19 cellular contexts compared by ENCODE assay signal in genomic region chr10:88110822-88111221, GRCh38.
DNase-seq lines count a peak whose midpoint lies in the region; ATAC-seq, FAIRE-seq and TF ChIP-seq lines count a peak whose summit lies in the region.
"Had no signal": no experiment of that assay in that cellular context is flagged by ENCODE, and none has a peak within 500 bp of the region (broad histone marks: within the 10 kb centered on the region; RNA-seq: fewer than 3 reads in every experiment).

No MANE protein-coding gene starts in this region.

- peak overlapping the region; percentile 35 for H3K4me2 ChIP-seq in Karpas-422 (ENCODE audit: low read depth, low read length, poor library complexity, severe bottlenecking)
- H3K4me2 ChIP-seq in mesendoderm (ENCODE audit: low read length), result no peak overlapping the region

- no peak overlapping the region for H3K18ac ChIP-seq in mesendoderm (ENCODE audit: low read length)

- no peak overlapping the region for H4K5ac ChIP-seq in mesendoderm (ENCODE audit: low read length)

- H3K4me1 ChIP-seq in Karpas-422 (ENCODE audit: low read length), result peaks cover 90% of the 10 kb centered on the region
- no peaks in the 10 kb centered on the region for H3K4me1 ChIP-seq in mesendoderm (ENCODE audit: control insufficient read depth, low read depth, low read length)
- H3K4me1 ChIP-seq in esophagus squamous epithelium, result peaks cover 0 to 19% (median 0%) of the 10 kb centered on the region in 3 donors
- H3K4me1 ChIP-seq: right lobe of liver had no signal

- no peak overlapping the region for H3K4ac ChIP-seq in mesendoderm (ENCODE audit: low read depth, low read length)

- H3K36me3 ChIP-seq in Karpas-422 (ENCODE audit: insufficient read depth, low read length) (no peaks in the 10 kb centered on the region), mesendoderm (ENCODE audit: control insufficient read depth, insufficient read depth, low read length) (no peaks in the 10 kb centered on the region), esophagus squamous epithelium (no peaks in the 10 kb centered on the region)
- H3K36me3 ChIP-seq: right lobe of liver, upper lobe of left lung had no signal

- H2BK5ac ChIP-seq in mesendoderm (ENCODE audit: low read length), result no peak overlapping the region

- H3K27ac Mint-ChIP-seq in memory B cell, result peak overlapping the region; percentile 62
- H3K27ac Mint-ChIP-seq: activated CD8-positive, alpha-beta memory T cell treated with anti-CD3 and anti-CD28 coated beads, Interleukin-2, amount 10 ng/mL, durations not matched to agents 7 days and 5 days had no signal

- no peaks in the 10 kb centered on the region for H3K27me3 Mint-ChIP-seq in memory B cell

- H4K20me1 ChIP-seq in Karpas-422 (ENCODE audit: insufficient read depth, low read depth, low read length), result no peaks in the 10 kb centered on the region

- H3K36me3 Mint-ChIP-seq in memory B cell, result no peaks in the 10 kb centered on the region

- peak overlapping the region; percentile 59 for H3K9ac ChIP-seq in Karpas-422 (ENCODE audit: low read length)
- no peak overlapping the region for H3K9ac ChIP-seq in mesendoderm (ENCODE audit: low read length)

- no peak overlapping the region for H2AK5ac ChIP-seq in mesendoderm (ENCODE audit: low read length)

- no peaks in the 10 kb centered on the region for H3K9me3 Mint-ChIP-seq in memory B cell

- TF ChIP-seq CTCF in esophagus squamous epithelium (IDR thresholded peaks at IDR 0.05), result no peak

- ATAC-seq in memory B cell (ENCODE audit: low read depth), result no peak
- ATAC-seq: activated CD8-positive, alpha-beta memory T cell treated with anti-CD3 and anti-CD28 coated beads, Interleukin-2, amount 10 ng/mL, durations not matched to agents 7 days and 5 days had no signal

- intact Hi-C loops in esophagus squamous epithelium (cut with DNase I), result no loop called here

- no peak for FAIRE-seq in GM12891 (lab: Jason Lieb, UNC)
- FAIRE-seq: D721Med had no signal

- no peaks in the 10 kb centered on the region for H3K9me2 ChIP-seq in Karpas-422 (replicated peaks; ENCODE audit: insufficient read depth, low read length)

- H3K79me2 ChIP-seq in Karpas-422 (ENCODE audit: low read length) (no peaks in the 10 kb centered on the region), mesendoderm (ENCODE audit: control insufficient read depth, insufficient read depth, low read length) (no peaks in the 10 kb centered on the region)

- H3K9me3 ChIP-seq in Karpas-422 (ENCODE audit: low read length) (no peaks in the 10 kb centered on the region), esophagus squamous epithelium (no peaks in the 10 kb centered on the region)
- H3K9me3 ChIP-seq: right lobe of liver, upper lobe of left lung had no signal

- no CpG with 5 or more reads among the region's 3 CpGs for WGBS in mesendoderm (ENCODE audit: extremely low coverage, insufficient coverage, low lambda C conversion rate)
- 61 to 74% methylated on average over 3 of the region's 3 CpGs for WGBS in esophagus squamous epithelium, 2 donors

- H3K4me3 ChIP-seq in Karpas-422 (ENCODE audit: low read length) (no peak overlapping the region), mesendoderm (ENCODE audit: low read length) (no peak overlapping the region), esophagus squamous epithelium (no peak overlapping the region)
- H3K4me3 ChIP-seq: right lobe of liver, upper lobe of left lung had no signal

- no peaks in the 10 kb centered on the region for H3K79me1 ChIP-seq in mesendoderm (ENCODE audit: low read length)

- peak overlapping the region; percentile 45; the same call in 1 of the 2 replicates for H2AFZ ChIP-seq in Karpas-422 (ENCODE audit: low read length)

- no peaks in the 10 kb centered on the region for H3K27me3 ChIP-seq in Karpas-422 (ENCODE audit: low read length)
- H3K27me3 ChIP-seq in mesendoderm (ENCODE audit: insufficient read depth, low read length, poor library complexity), result no peaks in the 10 kb centered on the region
- no peaks in the 10 kb centered on the region for H3K27me3 ChIP-seq in esophagus squamous epithelium
- H3K27me3 ChIP-seq: right lobe of liver, upper lobe of left lung had no signal

- H2BK15ac ChIP-seq in mesendoderm (replicated peaks; ENCODE audit: low read depth), result no peak overlapping the region

- no peak overlapping the region for H3K56ac ChIP-seq in mesendoderm (ENCODE audit: low read length)

- H3K23ac ChIP-seq in mesendoderm (ENCODE audit: low read length), result no peak overlapping the region

- no peak; the same call in 1 of the 2 replicates for TF ChIP-seq POLR2A in GM12891 (IDR thresholded peaks at IDR 0.05; ENCODE audit: low read depth, low read length)
- no peak for TF ChIP-seq POLR2A in esophagus squamous epithelium (IDR thresholded peaks at IDR 0.05)

- no peak overlapping the region for H4K8ac ChIP-seq in mesendoderm (ENCODE audit: low read depth, low read length)

- peak overlapping the region; percentile 99 for H3K27ac ChIP-seq in Karpas-422 (ENCODE audit: low read length)
- H3K27ac ChIP-seq in mesendoderm (ENCODE audit: low read depth, low read length), result no peak overlapping the region
- no peak overlapping the region for H3K27ac ChIP-seq in esophagus squamous epithelium
- H3K27ac ChIP-seq: right lobe of liver, upper lobe of left lung had no signal

- DNase-seq in A172 (ENCODE audit: low spot score) (peak; percentile 24), GM12891 (ENCODE audit: insufficient read length, low spot score) (no peak), Karpas-422 (peak; percentile 49), memory B cell (ENCODE audit: low spot score in 2 of 2) (no peak), mesendoderm (no peak), esophagus squamous epithelium (lab: John Stamatoyannopoulos, UW) (no peak), NOMO-1 treated with dmso at 0.1 percent for 144 hours (lab: John Stamatoyannopoulos, UW; ENCODE audit: unreplicated experiment) (no peak), cerebellar nuclear complex (lab: John Stamatoyannopoulos, UW) (no peak)
- DNase-seq: activated CD8-positive, alpha-beta memory T cell treated with anti-CD3 and anti-CD28 coated beads, Interleukin-2, amount 10 ng/mL, durations not matched to agents 7 days and 5 days; activated effector memory CD4-positive, alpha-beta T cell treated with anti-CD3 and anti-CD28 coated beads, Interleukin-2, amount 50 U/mL, for 16 hours; aorta; cortex of kidney; GOT3; NCI-H774; right lobe of liver; RPMI8226; stimulated activated CD4-positive, alpha-beta T cell treated with anti-CD3 and anti-CD28 coated beads, Interleukin-4, amount 100 ng/mL, for 1 hour; upper lobe of left lung had no signal

- peaks cover 67% of the 10 kb centered on the region for H3K4me1 Mint-ChIP-seq in memory B cell

- H2BK120ac ChIP-seq in mesendoderm (ENCODE audit: low read depth, low read length), result no peak overlapping the region

- no peak overlapping the region for H3K4me3 Mint-ChIP-seq in memory B cell
- H3K4me3 Mint-ChIP-seq: activated CD8-positive, alpha-beta memory T cell treated with anti-CD3 and anti-CD28 coated beads, Interleukin-2, amount 10 ng/mL, durations not matched to agents 7 days and 5 days had no signal

TF ChIP-seq in GM12891, 5 proteins besides CTCF, POLR2A, EP300 and RAD21:
- TF ChIP-seq POLR2AphosphoS5 (IDR thresholded peaks at IDR 0.05; ENCODE audit: low read depth, low read length), result 0 out of 2 replicates have a peak, but pooled peaks have one; percentile 31
- no peak for TF ChIP-seq POU2F2 (IDR thresholded peaks at IDR 0.05; ENCODE audit: low read depth, low read length)

Comparison
In these comparisons a context has a peak if more than half of its experiments do, and no peak if none do; other contexts are left out.
1. DNase-seq: peak in A172 (single experiment) and Karpas-422 (single experiment); none in GM12891 (single experiment), memory B cell (0 of 2), mesendoderm (single experiment), esophagus squamous epithelium (single experiment), NOMO-1 treated with dmso at 0.1 percent for 144 hours (single experiment) and cerebellar nuclear complex (0 of 2).